In the genomic region with DNA sequence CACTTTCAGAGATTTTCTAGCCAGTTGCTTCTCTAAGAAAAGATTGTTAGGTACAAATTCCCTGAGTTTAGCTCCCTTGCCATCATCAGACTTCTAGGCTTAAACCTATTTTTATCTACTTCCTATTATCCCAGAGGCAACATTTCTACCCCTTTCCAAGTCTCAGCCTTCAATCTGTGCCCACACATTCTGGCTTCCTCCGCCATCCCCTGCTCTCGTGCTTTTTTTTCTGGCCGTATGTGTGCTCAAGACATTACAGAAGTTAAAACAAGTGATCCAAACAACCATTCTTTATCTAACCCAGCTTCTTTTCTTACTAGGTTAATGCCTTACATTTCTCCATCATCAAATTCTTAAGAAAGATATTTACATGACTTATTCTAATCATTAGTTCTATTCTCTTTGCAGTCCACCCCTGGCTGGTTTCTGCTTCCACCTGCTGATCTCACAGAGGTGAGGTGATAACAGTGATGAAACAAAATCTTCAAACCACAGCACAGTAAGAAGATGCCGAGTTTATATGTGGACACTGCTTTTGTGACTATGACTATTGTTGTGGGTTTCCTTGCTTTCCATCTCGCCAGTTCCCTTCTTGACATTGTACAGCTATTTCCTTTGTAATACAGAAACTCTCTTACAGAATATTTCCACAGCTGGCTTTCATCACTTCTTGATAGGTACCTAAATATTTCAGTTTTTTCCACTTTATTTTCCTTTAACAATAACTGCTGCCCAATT, we compare ENCODE assay signal across 11 cellular contexts. TPM values are rescaled to one million over a fixed set of nuclear protein-coding genes. Genes with fewer than 3 reads are reported as not detected.
DNase-seq lines count a peak whose midpoint lies in the region; ATAC-seq and TF ChIP-seq lines count a peak whose summit lies in the region.
"Had no signal": no experiment of that assay in that cellular context is flagged by ENCODE, and none has a peak within 500 bp of the region (broad histone marks: within the 10 kb centered on the region; RNA-seq: fewer than 3 reads in every experiment).

No MANE protein-coding gene starts in this region.

- peaks cover 5% of the 10 kb centered on the region for H3K27me3 Mint-ChIP-seq in activated naive CD8-positive, alpha-beta T cell treated with anti-CD3 and anti-CD28 coated beads, Interleukin-2, amount 10 ng/mL, durations not matched to agents 7 days and 5 days
- H3K27me3 Mint-ChIP-seq: activated CD4-positive, alpha-beta T cell treated with anti-CD3 and anti-CD28 coated beads, Interleukin-2, amount 10 ng/mL, durations not matched to agents 7 days and 5 days had no signal

- peaks cover 10% of the 10 kb centered on the region for H3K4me1 Mint-ChIP-seq in activated naive CD8-positive, alpha-beta T cell treated with anti-CD3 and anti-CD28 coated beads, Interleukin-2, amount 10 ng/mL, durations not matched to agents 7 days and 5 days

- H3K27ac Mint-ChIP-seq in activated naive CD8-positive, alpha-beta T cell treated with anti-CD3 and anti-CD28 coated beads, Interleukin-2, amount 10 ng/mL, durations not matched to agents 7 days and 5 days, result peak overlapping the region; percentile 2
- H3K27ac Mint-ChIP-seq: activated CD4-positive, alpha-beta T cell treated with anti-CD3 and anti-CD28 coated beads, Interleukin-2, amount 10 ng/mL, durations not matched to agents 7 days and 5 days had no signal

- no peak overlapping the region for H3K4me3 ChIP-seq in ascending aorta
- H3K4me3 ChIP-seq: SJCRH30 had no signal

- POLR2A ChIA-PET in activated naive CD8-positive, alpha-beta T cell treated with anti-CD3 and anti-CD28 coated beads, Interleukin-2, amount 10 ng/mL, durations not matched to agents 7 days and 5 days (lab: Charles Lee), result interaction anchor here (0.6 kb wide), 2 partner anchors 95 to 233 kb away, joined by 3 read pairs; no protein-coding TSS in a partner anchor

- H3K4me1 ChIP-seq in ascending aorta, result no peaks in the 10 kb centered on the region
- H3K4me1 ChIP-seq: SJCRH30 had no signal

- no peaks in the 10 kb centered on the region for H3K36me3 Mint-ChIP-seq in activated naive CD8-positive, alpha-beta T cell treated with anti-CD3 and anti-CD28 coated beads, Interleukin-2, amount 10 ng/mL, durations not matched to agents 7 days and 5 days

- ATAC-seq in GM19035 (IDR thresholded peaks at IDR 0.05; ENCODE audit: unreplicated experiment) (peak; percentile 75), HG03280 (IDR thresholded peaks at IDR 0.05; ENCODE audit: unreplicated experiment) (peak; percentile 69), GM18907 (IDR thresholded peaks at IDR 0.05; ENCODE audit: unreplicated experiment) (no peak)
- ATAC-seq in activated naive CD8-positive, alpha-beta T cell treated with anti-CD3 and anti-CD28 coated beads, Interleukin-2, amount 10 ng/mL, durations not matched to agents 7 days and 5 days (ENCODE audit: low read depth), result peak; percentile 81

- in situ Hi-C loops in GM13977 (cut with MboI; ENCODE audit: low pct_unique_long_range_greater_than_20kb, low sequenced_read_pairs, unreplicated experiment), result no loop called here

- H3K9me3 Mint-ChIP-seq in activated naive CD8-positive, alpha-beta T cell treated with anti-CD3 and anti-CD28 coated beads, Interleukin-2, amount 10 ng/mL, durations not matched to agents 7 days and 5 days, result no peaks in the 10 kb centered on the region
- H3K9me3 Mint-ChIP-seq: activated CD4-positive, alpha-beta T cell treated with anti-CD3 and anti-CD28 coated beads, Interleukin-2, amount 10 ng/mL, durations not matched to agents 7 days and 5 days had no signal

- intact Hi-C loops in ascending aorta (cut with DNase I), result no loop called here

- no peak overlapping the region for H3K27ac ChIP-seq in ascending aorta
- H3K27ac ChIP-seq: SJCRH30 had no signal

- no peak for TF ChIP-seq CTCF in GM13977 (IDR thresholded peaks at IDR 0.05; ENCODE audit: extremely low read depth, insufficient read depth, missing control alignments)
- no peak for TF ChIP-seq CTCF in ascending aorta (IDR thresholded peaks at IDR 0.05)

- no peaks in the 10 kb centered on the region for H3K27me3 ChIP-seq in ascending aorta
- H3K27me3 ChIP-seq: SJCRH30 had no signal

- DNase-seq in GM13977 (ENCODE audit: low spot score) (peak; percentile 21), NCI-H2107 treated with DMSO at 0.1 percent for 48 hours (lab: John Stamatoyannopoulos, UW; ENCODE audit: unreplicated experiment) (no peak), NCI-H2171 (lab: John Stamatoyannopoulos, UW) (no peak), ascending aorta (ENCODE audit: low spot score in 2 of 2) (no peak)
- no peak for DNase-seq in activated naive CD8-positive, alpha-beta T cell treated with anti-CD3 and anti-CD28 coated beads, Interleukin-2, amount 10 ng/mL, durations not matched to agents 7 days and 5 days
- DNase-seq: activated CD4-positive, alpha-beta T cell treated with anti-CD3 and anti-CD28 coated beads, Interleukin-2, amount 10 ng/mL, durations not matched to agents 7 days and 5 days; H7; SJCRH30 had no signal

- no peak overlapping the region for H3K4me3 Mint-ChIP-seq in activated naive CD8-positive, alpha-beta T cell treated with anti-CD3 and anti-CD28 coated beads, Interleukin-2, amount 10 ng/mL, durations not matched to agents 7 days and 5 days
- H3K4me3 Mint-ChIP-seq: activated CD4-positive, alpha-beta T cell treated with anti-CD3 and anti-CD28 coated beads, Interleukin-2, amount 10 ng/mL, durations not matched to agents 7 days and 5 days had no signal

- H3K36me3 ChIP-seq in ascending aorta, result no peaks in the 10 kb centered on the region

- no peaks in the 10 kb centered on the region for H3K9me3 ChIP-seq in ascending aorta
- H3K9me3 ChIP-seq: SJCRH30 had no signal

RNA-seq across cellular contexts. Expression of gene CDK6, which starts 18.3 kb away (rescaled TPM):
- 10 to 100 TPM; 98.6 to 99.8 TPM for total RNA-seq in activated naive CD8-positive, alpha-beta T cell treated with anti-CD3 and anti-CD28 coated beads, Interleukin-2, amount 10 ng/mL, durations not matched to agents 7 days and 5 days
- total RNA-seq in ascending aorta, result 7.3 TPM

Comparison
In these comparisons a context has a peak if more than half of its experiments do, and no peak if none do; other contexts are left out.
1. RNA of gene CDK6, which starts 18.3 kb away (total RNA-seq): 98.6 to 99.8 TPM in activated naive CD8-positive, alpha-beta T cell treated with anti-CD3 and anti-CD28 coated beads, Interleukin-2, amount 10 ng/mL, durations not matched to agents 7 days and 5 days; 7.3 TPM in ascending aorta (single experiment); every median in the first group is over 10 times any median in the second.